ENCODE assay signal across 8 cellular contexts in genomic region chr11:115324569-115325432, GRCh38.
A peak's percentile ranks its signal among the peaks of the same experiment; 100 is the strongest.
DNase-seq lines count a peak whose midpoint lies in the region; ATAC-seq and TF ChIP-seq lines count a peak whose summit lies in the region.

No MANE protein-coding gene starts in this region.

- H3K9me3 Mint-ChIP-seq in effector memory CD8-positive, alpha-beta T cell = no peaks in the 10 kb centered on the region

- no peaks in the 10 kb centered on the region for H3K4me1 ChIP-seq in RWPE2 (ENCODE audit: insufficient read depth, poor library complexity, severe bottlenecking)
- H3K4me1 ChIP-seq in lung (ENCODE audit: control insufficient read depth in 2 of 2, insufficient read depth in 2 of 2, low read length in 2 of 2) = no peaks in the 10 kb centered on the region
- no peaks in the 10 kb centered on the region for H3K4me1 ChIP-seq in uterus

- peaks cover 4 to 6% of the 10 kb centered on the region in 2 donors for H3K4me1 Mint-ChIP-seq in effector memory CD8-positive, alpha-beta T cell (ENCODE audit: low read depth in 2 of 2)

- DNase-seq in NCI-H524 (lab: John Stamatoyannopoulos, UW) (peak; percentile 42 to 70), NCI-H524 treated with DMSO at 0.1 percent for 48 hours (lab: John Stamatoyannopoulos, UW) (no peak), MV-4-11 (lab: John Stamatoyannopoulos, UW) (peak; percentile 51), RWPE2 (ENCODE audit: low spot score) (no peak), lung (ENCODE audit: low spot score) (no peak), uterus (peak in 1 of 2 donors; percentile 18)
- DNase-seq in effector memory CD8-positive, alpha-beta T cell = peak; percentile 9 to 39 (median 24)

- H3K36me3 Mint-ChIP-seq in effector memory CD8-positive, alpha-beta T cell (ENCODE audit: insufficient read depth) = no peaks in the 10 kb centered on the region

- H3K36me3 ChIP-seq in RWPE2 (ENCODE audit: low read depth) = no peaks in the 10 kb centered on the region
- H3K36me3 ChIP-seq in lung (ENCODE audit: control insufficient read depth in 2 of 2, insufficient read depth in 2 of 2, low read length in 2 of 2) = no peaks in the 10 kb centered on the region
- H3K36me3 ChIP-seq in uterus = no peaks in the 10 kb centered on the region

- no peak overlapping the region for H3K4me3 ChIP-seq in RWPE2 (ENCODE audit: severe bottlenecking)
- H3K4me3 ChIP-seq in lung = no peak overlapping the region
- H3K4me3 ChIP-seq in uterus = no peak overlapping the region

- H3K9me3 ChIP-seq in RWPE2 (ENCODE audit: severe bottlenecking) (no peaks in the 10 kb centered on the region), lung (ENCODE audit: control insufficient read depth in 2 of 2, insufficient read depth in 1 of 2, low read length in 1 of 2) (no peaks in the 10 kb centered on the region), uterus (no peaks in the 10 kb centered on the region)

- intact Hi-C loops in uterus (cut with DNase I; ENCODE audit: low total_unique reads) = no loop called here

- ATAC-seq in GM21723 (IDR thresholded peaks at IDR 0.05; ENCODE audit: unreplicated experiment) (peak; percentile 84), RWPE2 (ENCODE audit: low read depth) (peak; percentile 81), lung (ENCODE audit: insufficient read depth, low FRiP score) (no peak)
- peak; percentile 81 for ATAC-seq in effector memory CD8-positive, alpha-beta T cell (replicated peaks)

- 52 to 54% methylated on average over 12 of the region's 12 CpGs for WGBS in lung, 2 donors

- H3K27ac ChIP-seq in RWPE2 (ENCODE audit: poor library complexity, severe bottlenecking) (no peak overlapping the region), lung (ENCODE audit: low read depth in 1 of 2, low read length in 1 of 2) (no peak overlapping the region), uterus (no peak overlapping the region)

- no peak overlapping the region for H3K4me3 Mint-ChIP-seq in effector memory CD8-positive, alpha-beta T cell

- no peak for TF ChIP-seq POLR2A in uterus (IDR thresholded peaks at IDR 0.05)

- peak overlapping the region in 1 of 2 donors; percentile 2 for H3K27ac Mint-ChIP-seq in effector memory CD8-positive, alpha-beta T cell

- peak; percentile 82 for TF ChIP-seq CTCF in RWPE2 (IDR thresholded peaks at IDR 0.05; ENCODE audit: poor library complexity, severe bottlenecking)
- TF ChIP-seq CTCF in lung (IDR thresholded peaks at IDR 0.05; ENCODE audit: control extremely low read depth, extremely low read depth) = peak; percentile 70
- TF ChIP-seq CTCF in uterus (IDR thresholded peaks at IDR 0.05) = peak; percentile 61 to 79 (median 72)

- no peaks in the 10 kb centered on the region for H3K27me3 Mint-ChIP-seq in effector memory CD8-positive, alpha-beta T cell

- no peaks in the 10 kb centered on the region for H3K27me3 ChIP-seq in RWPE2 (ENCODE audit: insufficient read depth, poor library complexity, severe bottlenecking)
- no peaks in the 10 kb centered on the region for H3K27me3 ChIP-seq in lung (ENCODE audit: control insufficient read depth, insufficient read depth)
- H3K27me3 ChIP-seq in uterus = no peaks in the 10 kb centered on the region

Comparison
In these comparisons a context has a peak if more than half of its experiments do, and no peak if none do; other contexts are left out.
1. DNase-seq: peak in NCI-H524 (2 of 2), MV-4-11 (single experiment) and effector memory CD8-positive, alpha-beta T cell (3 of 3); none in NCI-H524 treated with DMSO at 0.1 percent for 48 hours (single experiment), RWPE2 (single experiment) and lung (single experiment).
2. Peak in every context shown above with its lines, with median percentiles within 50 percentile points of each other: CTCF ChIP-seq.